1 cellular context compared by ENCODE assay signal in the genomic region with DNA sequence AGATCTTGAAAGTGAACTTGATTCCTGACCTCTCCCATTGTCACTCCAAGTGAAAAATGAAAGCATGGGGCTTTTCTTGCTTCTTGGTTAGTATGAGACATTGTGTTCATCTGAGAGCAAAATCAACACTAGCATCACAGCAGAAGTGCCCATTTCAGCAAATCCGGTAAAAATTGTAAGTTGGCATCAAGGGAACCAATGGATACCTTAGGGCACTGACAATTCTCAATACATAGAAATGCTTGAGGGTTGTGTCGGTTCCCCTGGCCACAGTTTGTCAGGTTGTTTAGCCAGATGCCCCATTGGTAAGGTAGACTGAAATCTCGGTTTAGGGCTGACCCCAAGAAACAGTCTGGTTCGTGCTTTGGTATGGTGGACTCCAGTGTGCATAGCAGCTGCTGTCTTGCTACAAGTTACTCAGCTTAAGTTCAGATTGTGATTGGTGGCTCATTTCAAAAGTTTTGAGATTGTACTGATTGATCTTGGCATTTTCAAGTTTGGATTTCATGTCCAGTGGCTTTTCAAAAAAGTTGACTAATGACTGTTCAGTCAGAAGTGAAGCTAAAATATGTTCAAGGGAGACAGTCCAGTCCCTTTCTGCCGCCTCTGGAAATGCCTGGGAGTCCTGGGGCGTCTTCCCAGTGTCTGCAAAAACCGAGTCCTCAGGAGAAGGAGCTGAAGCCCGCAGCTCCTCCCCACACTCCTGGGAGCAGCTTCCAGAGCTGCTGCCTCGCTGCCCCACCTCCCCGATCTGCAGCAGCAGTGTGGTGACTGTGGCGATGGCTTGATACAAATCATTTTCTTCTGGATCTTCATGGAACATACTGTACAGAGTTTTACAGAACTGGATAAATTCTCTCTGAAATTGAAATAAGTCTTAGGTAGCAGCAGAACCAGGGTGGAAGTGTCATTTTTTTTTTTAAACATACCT.
TF ChIP-seq lines count a peak whose summit lies in the region.

No MANE protein-coding gene starts in this region.

TF ChIP-seq in A549, 52 proteins besides CTCF, POLR2A, EP300 and RAD21 (continued from another document):
- TF ChIP-seq MYC (IDR thresholded peaks at IDR 0.05; ENCODE audit: borderline replicate concordance, low read length) (no peak), CEBPB (IDR thresholded peaks at IDR 0.05) (no peak), FOSB (CRISPR knock-in tag; IDR thresholded peaks at IDR 0.05) (peak; percentile 75; the same call in 1 of the 2 replicates), NFE2L2 (conservative IDR thresholded peaks at IDR 0.05; ENCODE audit: low read length) (no peak), FOXS1 (CRISPR knock-in tag; IDR thresholded peaks at IDR 0.05) (no peak), ZSCAN20 (CRISPR knock-in tag; IDR thresholded peaks at IDR 0.05) (no peak), CHD2 (IDR thresholded peaks at IDR 0.05; ENCODE audit: low read length, partially characterized antibody) (no peak), NR3C1 (IDR thresholded peaks at IDR 0.05) (no peak), EHMT2 (IDR thresholded peaks at IDR 0.05; ENCODE audit: low read depth) (no peak), NPAS2 (CRISPR knock-in tag; IDR thresholded peaks at IDR 0.05; ENCODE audit: borderline replicate concordance) (no peak), ZC3H11A (IDR thresholded peaks at IDR 0.05) (no peak; the same call in 1 of the 2 replicates), HOXA7 (CRISPR knock-in tag; IDR thresholded peaks at IDR 0.05) (peak; percentile 33; the same call in 1 of the 2 replicates), RARB (CRISPR knock-in tag; IDR thresholded peaks at IDR 0.05) (peak; percentile 50; the same call in 1 of the 2 replicates), CHD4 (IDR thresholded peaks at IDR 0.05; ENCODE audit: borderline replicate concordance) (no peak)
- TF ChIP-seq, protein P1, sequence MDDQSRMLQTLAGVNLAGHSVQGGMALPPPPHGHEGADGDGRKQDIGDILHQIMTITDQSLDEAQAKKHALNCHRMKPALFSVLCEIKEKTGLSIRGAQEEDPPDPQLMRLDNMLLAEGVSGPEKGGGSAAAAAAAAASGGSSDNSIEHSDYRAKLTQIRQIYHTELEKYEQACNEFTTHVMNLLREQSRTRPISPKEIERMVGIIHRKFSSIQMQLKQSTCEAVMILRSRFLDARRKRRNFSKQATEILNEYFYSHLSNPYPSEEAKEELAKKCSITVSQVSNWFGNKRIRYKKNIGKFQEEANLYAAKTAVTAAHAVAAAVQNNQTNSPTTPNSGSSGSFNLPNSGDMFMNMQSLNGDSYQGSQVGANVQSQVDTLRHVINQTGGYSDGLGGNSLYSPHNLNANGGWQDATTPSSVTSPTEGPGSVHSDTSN (IDR thresholded peaks at IDR 0.05) = peak; percentile 26; the same call in 1 of the 2 replicates
- TF ChIP-seq, protein P2, sequence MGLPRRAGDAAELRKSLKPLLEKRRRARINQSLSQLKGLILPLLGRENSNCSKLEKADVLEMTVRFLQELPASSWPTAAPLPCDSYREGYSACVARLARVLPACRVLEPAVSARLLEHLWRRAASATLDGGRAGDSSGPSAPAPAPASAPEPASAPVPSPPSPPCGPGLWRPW (IDR thresholded peaks at IDR 0.05) = no peak
- TF ChIP-seq, protein P3, sequence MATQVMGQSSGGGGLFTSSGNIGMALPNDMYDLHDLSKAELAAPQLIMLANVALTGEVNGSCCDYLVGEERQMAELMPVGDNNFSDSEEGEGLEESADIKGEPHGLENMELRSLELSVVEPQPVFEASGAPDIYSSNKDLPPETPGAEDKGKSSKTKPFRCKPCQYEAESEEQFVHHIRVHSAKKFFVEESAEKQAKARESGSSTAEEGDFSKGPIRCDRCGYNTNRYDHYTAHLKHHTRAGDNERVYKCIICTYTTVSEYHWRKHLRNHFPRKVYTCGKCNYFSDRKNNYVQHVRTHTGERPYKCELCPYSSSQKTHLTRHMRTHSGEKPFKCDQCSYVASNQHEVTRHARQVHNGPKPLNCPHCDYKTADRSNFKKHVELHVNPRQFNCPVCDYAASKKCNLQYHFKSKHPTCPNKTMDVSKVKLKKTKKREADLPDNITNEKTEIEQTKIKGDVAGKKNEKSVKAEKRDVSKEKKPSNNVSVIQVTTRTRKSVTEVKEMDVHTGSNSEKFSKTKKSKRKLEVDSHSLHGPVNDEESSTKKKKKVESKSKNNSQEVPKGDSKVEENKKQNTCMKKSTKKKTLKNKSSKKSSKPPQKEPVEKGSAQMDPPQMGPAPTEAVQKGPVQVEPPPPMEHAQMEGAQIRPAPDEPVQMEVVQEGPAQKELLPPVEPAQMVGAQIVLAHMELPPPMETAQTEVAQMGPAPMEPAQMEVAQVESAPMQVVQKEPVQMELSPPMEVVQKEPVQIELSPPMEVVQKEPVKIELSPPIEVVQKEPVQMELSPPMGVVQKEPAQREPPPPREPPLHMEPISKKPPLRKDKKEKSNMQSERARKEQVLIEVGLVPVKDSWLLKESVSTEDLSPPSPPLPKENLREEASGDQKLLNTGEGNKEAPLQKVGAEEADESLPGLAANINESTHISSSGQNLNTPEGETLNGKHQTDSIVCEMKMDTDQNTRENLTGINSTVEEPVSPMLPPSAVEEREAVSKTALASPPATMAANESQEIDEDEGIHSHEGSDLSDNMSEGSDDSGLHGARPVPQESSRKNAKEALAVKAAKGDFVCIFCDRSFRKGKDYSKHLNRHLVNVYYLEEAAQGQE (IDR thresholded peaks at IDR 0.05) = no peak
- TF ChIP-seq, protein P4, sequence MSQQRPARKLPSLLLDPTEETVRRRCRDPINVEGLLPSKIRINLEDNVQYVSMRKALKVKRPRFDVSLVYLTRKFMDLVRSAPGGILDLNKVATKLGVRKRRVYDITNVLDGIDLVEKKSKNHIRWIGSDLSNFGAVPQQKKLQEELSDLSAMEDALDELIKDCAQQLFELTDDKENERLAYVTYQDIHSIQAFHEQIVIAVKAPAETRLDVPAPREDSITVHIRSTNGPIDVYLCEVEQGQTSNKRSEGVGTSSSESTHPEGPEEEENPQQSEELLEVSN (IDR thresholded peaks at IDR 0.05; ENCODE audit: borderline replicate concordance, low read depth) = no peak
